8 cellular contexts compared by ENCODE assay signal in the genomic region with DNA sequence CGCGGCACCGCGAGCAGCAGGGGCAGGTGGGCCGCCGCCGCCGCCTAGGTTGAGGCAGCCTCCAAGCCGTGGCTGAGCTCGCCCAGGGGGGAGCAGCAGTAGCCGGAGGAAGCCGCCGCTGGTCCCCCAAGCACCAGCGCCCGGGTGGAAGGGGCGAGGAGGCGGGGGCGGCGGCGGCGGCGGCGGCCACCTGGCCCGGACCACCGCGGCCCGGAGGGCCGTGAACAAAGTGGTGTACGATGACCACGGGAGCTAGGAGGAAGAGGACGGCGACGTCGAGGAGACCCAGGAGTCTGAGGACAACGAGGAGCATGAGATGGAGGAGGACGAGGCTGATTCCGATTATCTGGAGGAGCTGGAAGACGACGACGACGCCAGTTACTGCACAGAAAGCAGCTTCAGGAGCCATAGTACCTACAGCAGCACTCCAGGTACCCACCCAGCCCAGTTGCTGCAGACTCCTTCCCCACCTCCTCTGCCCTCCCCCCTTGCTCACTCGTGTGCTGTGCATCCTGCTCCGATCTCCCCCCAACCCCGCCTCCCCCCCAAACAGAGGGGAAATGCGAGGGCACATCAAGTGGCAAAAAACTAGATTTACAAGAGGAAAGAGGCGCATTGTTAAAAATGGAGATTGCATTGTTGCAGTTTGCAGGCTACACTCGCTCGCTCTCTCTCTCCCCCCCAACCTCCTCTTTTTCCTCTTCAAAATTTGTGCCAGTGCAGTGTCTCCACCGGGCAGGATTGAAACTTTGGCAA. TPM values are rescaled to one million over a fixed set of nuclear protein-coding genes. Genes with fewer than 3 reads are reported as not detected.
DNase-seq lines count a peak whose midpoint lies in the region; ATAC-seq, FAIRE-seq and TF ChIP-seq lines count a peak whose summit lies in the region.
"Not testable (repeated sequence)": the region's sequence is repeated elsewhere in the genome, so short reads cannot be mapped to it uniquely, and the experiment has no call there.

No MANE protein-coding gene starts in this region.

- intact Hi-C loops in endothelial cell of umbilical vein (cut with micrococcal nuclease), result loop anchor here (1.0 to 5.0 kb wide), 4 partner anchors 41 to 257 kb away; no protein-coding TSS in a partner anchor

- BruUV-seq in endothelial cell of umbilical vein (replicated peaks; lab: Mats Ljungman, UMichigan), result not testable (repeated sequence)

- DNase-seq in COR-L47 (lab: John Stamatoyannopoulos, UW) (peak; percentile 39), NCI-H526 treated with DMSO at 0.1 percent for 48 hours (lab: John Stamatoyannopoulos, UW) (peak; percentile 29), endothelial cell of umbilical vein (ENCODE audit: low read depth, low spot score) (peak; percentile 28)
- DNase-seq in activated T-cell treated with anti-CD3 and anti-CD28 coated beads, Interleukin-2, amount 50 U/mL, for 24 hours; lung (ENCODE audit: low spot score): not testable (repeated sequence)

- not testable (repeated sequence) for H3K79me2 ChIP-seq in endothelial cell of umbilical vein (ENCODE audit: control insufficient read depth, insufficient read depth, low read length)

- H3K9ac ChIP-seq in endothelial cell of umbilical vein (replicated peaks; ENCODE audit: extremely low read depth, insufficient read depth, low read length), result peak overlapping the region; percentile 65

- TF ChIP-seq POLR2A in endothelial cell of umbilical vein (IDR thresholded peaks at IDR 0.05; ENCODE audit: low read depth, low read length), result not testable (repeated sequence)

- not testable (repeated sequence) for H4K20me1 ChIP-seq in endothelial cell of umbilical vein (replicated peaks; ENCODE audit: control insufficient read depth, extremely low read depth, insufficient read depth, low read length)

- not testable (repeated sequence) for H3K9me3 Mint-ChIP-seq in activated T-cell treated with anti-CD3 and anti-CD28 coated beads, Interleukin-2, amount 50 U/mL, for 24 hours; stimulated activated memory B cell treated with anti-CD40 and anti-IgM and Interleukin-4, amounts not matched to agents 10 μg/mL and 1 μg/mL and 100 μg/mL, for 72 hours

- peaks cover 29% of the 10 kb centered on the region for H3K36me3 Mint-ChIP-seq in activated T-cell treated with anti-CD3 and anti-CD28 coated beads, Interleukin-2, amount 50 U/mL, for 24 hours (ENCODE audit: low read depth)
- peaks cover 22% of the 10 kb centered on the region for H3K36me3 Mint-ChIP-seq in stimulated activated memory B cell treated with anti-CD40 and anti-IgM and Interleukin-4, amounts not matched to agents 10 μg/mL and 1 μg/mL and 100 μg/mL, for 72 hours

- H3K27me3 Mint-ChIP-seq in activated T-cell treated with anti-CD3 and anti-CD28 coated beads, Interleukin-2, amount 50 U/mL, for 24 hours; stimulated activated memory B cell treated with anti-CD40 and anti-IgM and Interleukin-4, amounts not matched to agents 10 μg/mL and 1 μg/mL and 100 μg/mL, for 72 hours: not testable (repeated sequence)

- peak overlapping the region; percentile 50 to 74 (median 56) for H3K4me3 ChIP-seq in endothelial cell of umbilical vein (replicated peaks in 1 of 3; ENCODE audit: insufficient read depth in 1 of 3, low read depth in 1 of 3, low read length in 3 of 3)
- peak overlapping the region; percentile 74 for H3K4me3 ChIP-seq in lung

- H3K4me1 ChIP-seq in endothelial cell of umbilical vein (ENCODE audit: control insufficient read depth, extremely low read depth, insufficient read depth, low read length); lung (ENCODE audit: control insufficient read depth in 2 of 2, insufficient read depth in 2 of 2, low read length in 2 of 2): not testable (repeated sequence)

- ATAC-seq in GM21381 (IDR thresholded peaks at IDR 0.05; ENCODE audit: unreplicated experiment) (peak; percentile 27), HG03196 (IDR thresholded peaks at IDR 0.05; ENCODE audit: unreplicated experiment) (peak; percentile 31), lung (ENCODE audit: insufficient read depth, low FRiP score) (peak; percentile 8)
- peak; percentile 69 for ATAC-seq in stimulated activated memory B cell treated with anti-CD40 and anti-IgM and Interleukin-4, amounts not matched to agents 10 μg/mL and 1 μg/mL and 100 μg/mL, for 72 hours

- 1 to 2% methylated on average over 37 to 48 of the region's 49 CpGs for WGBS in lung, 2 donors

- peak overlapping the region; percentile 87 for H3K27ac Mint-ChIP-seq in activated T-cell treated with anti-CD3 and anti-CD28 coated beads, Interleukin-2, amount 50 U/mL, for 24 hours
- H3K27ac Mint-ChIP-seq in stimulated activated memory B cell treated with anti-CD40 and anti-IgM and Interleukin-4, amounts not matched to agents 10 μg/mL and 1 μg/mL and 100 μg/mL, for 72 hours, result peak overlapping the region; percentile 92

- H3K4me3 Mint-ChIP-seq in activated T-cell treated with anti-CD3 and anti-CD28 coated beads, Interleukin-2, amount 50 U/mL, for 24 hours, result peak overlapping the region; percentile 82
- H3K4me3 Mint-ChIP-seq in stimulated activated memory B cell treated with anti-CD40 and anti-IgM and Interleukin-4, amounts not matched to agents 10 μg/mL and 1 μg/mL and 100 μg/mL, for 72 hours, result peak overlapping the region; percentile 91

- peak overlapping the region; percentile 38 for H2AFZ ChIP-seq in endothelial cell of umbilical vein (ENCODE audit: low read depth, low read length)

- CTCF ChIA-PET in endothelial cell of umbilical vein (lab: Charles Lee), result interaction anchor here (1.1 to 3.0 kb wide), 7 partner anchors 20 to 252 kb away, joined by 3 to 12 read pairs (median 8); a partner anchor contains a TSS

- FAIRE-seq in endothelial cell of umbilical vein (lab: Jason Lieb, UNC), result peak; percentile 65

- H3K4me2 ChIP-seq in endothelial cell of umbilical vein (ENCODE audit: insufficient read depth, low read length), result peak overlapping the region; percentile 97

- not testable (repeated sequence) for H3K9me1 ChIP-seq in endothelial cell of umbilical vein (replicated peaks; ENCODE audit: control insufficient read depth, extremely low read depth, insufficient read depth, low read length)

- POLR2A ChIA-PET in endothelial cell of umbilical vein (lab: Charles Lee), result not testable (repeated sequence)

- H3K27ac ChIP-seq in endothelial cell of umbilical vein (ENCODE audit: insufficient read depth, low read depth, low read length), result not testable (repeated sequence)
- peak overlapping the region; percentile 83 to 90 for H3K27ac ChIP-seq in lung (ENCODE audit: low read depth in 1 of 2, low read length in 1 of 2)

- not testable (repeated sequence) for TF ChIP-seq CTCF in endothelial cell of umbilical vein (IDR thresholded peaks at IDR 0.05; ENCODE audit: extremely low read depth in 1 of 2, insufficient read depth in 1 of 2, low read depth in 1 of 2, low read length in 2 of 2); lung (IDR thresholded peaks at IDR 0.05; ENCODE audit: control extremely low read depth, extremely low read depth)

- H3K36me3 ChIP-seq in endothelial cell of umbilical vein (ENCODE audit: control insufficient read depth in 2 of 2, extremely low read depth in 1 of 2, insufficient read depth in 2 of 2, low read length in 2 of 2); lung (ENCODE audit: control insufficient read depth in 2 of 2, insufficient read depth in 2 of 2, low read length in 2 of 2): not testable (repeated sequence)

- not testable (repeated sequence) for H3K27me3 ChIP-seq in endothelial cell of umbilical vein (ENCODE audit: control insufficient read depth in 2 of 2, insufficient read depth in 2 of 2, low read length in 2 of 2); lung (ENCODE audit: control insufficient read depth, insufficient read depth)

- H3K9me3 ChIP-seq in endothelial cell of umbilical vein (replicated peaks; ENCODE audit: control insufficient read depth, insufficient read depth, low read length); lung (ENCODE audit: control insufficient read depth in 2 of 2, insufficient read depth in 1 of 2, low read length in 1 of 2): not testable (repeated sequence)

- dilution Hi-C loops in endothelial cell of umbilical vein (cut with MboI; ENCODE audit: extremely low pct_ligation_motif_present, low sequenced_read_pairs), result not testable (repeated sequence)

- H3K4me1 Mint-ChIP-seq in activated T-cell treated with anti-CD3 and anti-CD28 coated beads, Interleukin-2, amount 50 U/mL, for 24 hours (ENCODE audit: low read depth), result peaks cover 44% of the 10 kb centered on the region
- peaks cover 30% of the 10 kb centered on the region for H3K4me1 Mint-ChIP-seq in stimulated activated memory B cell treated with anti-CD40 and anti-IgM and Interleukin-4, amounts not matched to agents 10 μg/mL and 1 μg/mL and 100 μg/mL, for 72 hours

RNA-seq across cellular contexts. Expression of a gene that starts 41.9 kb away (rescaled TPM):
- total RNA-seq in endothelial cell of umbilical vein, result 53.7 and 57.3 TPM in 2 replicates
- 37.0 and 46.7 TPM in 2 replicates for polyA plus RNA-seq in endothelial cell of umbilical vein
- 51.2 and 52.4 TPM in 2 replicates for polyA plus RNA-seq in endothelial cell of umbilical vein (2011; cell fraction: cytosol; rRNA removed)
- polyA plus RNA-seq in endothelial cell of umbilical vein (2011; cell fraction: nucleus; rRNA removed), result 52.2 and 59.6 TPM in 2 replicates
- polyA plus RNA-seq in endothelial cell of umbilical vein (2012), result 78.2 and 107 TPM in 2 replicates
- polyA minus RNA-seq in endothelial cell of umbilical vein, result 24.3 and 25.3 TPM in 2 replicates
- 18.4 TPM for polyA minus RNA-seq in endothelial cell of umbilical vein (2011; cell fraction: cytosol; rRNA and poly(A)+ RNA removed)
- polyA minus RNA-seq in endothelial cell of umbilical vein (2011; cell fraction: nucleus; rRNA and poly(A)+ RNA removed), result 20.9 and 22.9 TPM in 2 replicates
- total RNA-seq in lung, result 10 to 100 TPM; 27.1 to 52.8 TPM
- 10 to 100 TPM; 37.0 to 55.2 TPM for polyA plus RNA-seq in lung

Comparison
In these comparisons a context has a peak if more than half of its experiments do, and no peak if none do; other contexts are left out.
1. ATAC-seq: peak in every context shown above with its lines; median percentile 69 in stimulated activated memory B cell treated with anti-CD40 and anti-IgM and Interleukin-4, amounts not matched to agents 10 μg/mL and 1 μg/mL and 100 μg/mL, for 72 hours; 31 in HG03196; 27 in GM21381; 8 in lung.